ENCODE assay signal across 8 cellular contexts in the genomic region with DNA sequence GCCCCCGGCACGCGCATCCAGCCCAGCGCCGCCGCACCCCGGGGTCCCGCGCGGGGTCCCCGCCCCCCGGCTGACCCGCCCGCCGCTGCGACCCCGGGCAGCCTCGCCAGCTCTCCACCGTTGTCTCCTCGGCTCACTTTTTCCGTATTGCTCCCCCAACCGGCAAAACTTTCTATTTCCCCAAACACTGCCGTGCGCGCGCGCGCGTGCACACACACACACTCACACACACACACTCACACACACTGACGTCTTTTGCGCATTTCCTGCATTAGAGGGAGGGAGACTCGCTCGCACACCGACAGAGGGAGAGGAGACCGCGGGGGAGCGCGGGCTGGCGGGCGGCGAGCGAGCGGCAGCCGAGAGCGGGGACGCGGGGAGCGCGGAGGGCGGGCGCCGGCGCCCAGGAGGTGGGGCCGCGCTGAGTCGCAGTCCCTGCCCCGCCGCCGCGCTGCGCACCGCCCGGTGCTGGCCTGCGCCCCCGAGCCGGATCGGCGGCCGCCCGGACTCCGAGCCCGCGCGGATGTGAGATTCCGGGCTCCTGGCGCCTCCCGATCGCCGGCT. TPM values are rescaled to one million over a fixed set of nuclear protein-coding genes. Genes with fewer than 3 reads are reported as not detected.
DNase-seq lines count a peak whose midpoint lies in the region; ATAC-seq lines count a peak whose summit lies in the region.

No MANE protein-coding gene starts in this region.

- peak overlapping the region; percentile 84 for H2AFZ ChIP-seq in mesenchymal stem cell (ENCODE audit: low read depth, low read length)

- peak; percentile 77 for ATAC-seq in GM19395 (IDR thresholded peaks at IDR 0.05; ENCODE audit: unreplicated experiment)
- peak; percentile 34 for ATAC-seq in HG03558 (IDR thresholded peaks at IDR 0.05; ENCODE audit: extremely low read depth, unreplicated experiment)

- H2BK5ac ChIP-seq in mesenchymal stem cell (ENCODE audit: low read depth, low read length, poor library complexity, severe bottlenecking) = peak overlapping the region; percentile 85

- H3K14ac ChIP-seq in mesenchymal stem cell (ENCODE audit: low read length in 2 of 2) = peak overlapping the region in 1 of 2 experiments; percentile 88

- peak; percentile 89 to 97 (median 95) for DNase-seq in CD8-positive, alpha-beta memory T cell
- DNase-seq in NK-92 (lab: John Stamatoyannopoulos, UW; ENCODE audit: unreplicated experiment) (peak; percentile 45), mesenchymal stem cell (peak; percentile 98)
- peak; percentile 89 to 90 for DNase-seq in activated CD8-positive, alpha-beta memory T cell treated with anti-CD3 and anti-CD28 coated beads for 4 hours (ENCODE audit: low read depth in 2 of 2)
- peak; percentile 91 to 92 (median 92) for DNase-seq in effector memory CD4-positive, alpha-beta T cell
- peak; percentile 92 for DNase-seq in stimulated activated CD8-positive, alpha-beta memory T cell treated with anti-CD3 and anti-CD28 coated beads, Interleukin-12 subunit alpha, Interleukin-12 subunit beta, amount 100 ng/mL, for 1 hour (ENCODE audit: low read depth)

- H3K4me2 ChIP-seq in mesenchymal stem cell (ENCODE audit: low read length, poor library complexity, severe bottlenecking) = peak overlapping the region; percentile 100

- H3K9ac ChIP-seq in mesenchymal stem cell (ENCODE audit: low read length) = peak overlapping the region; percentile 95

- peak overlapping the region; percentile 93 for H2BK15ac ChIP-seq in mesenchymal stem cell (ENCODE audit: low read depth, poor library complexity, severe bottlenecking)

- H3K79me1 ChIP-seq in mesenchymal stem cell (replicated peaks; ENCODE audit: low read length, poor library complexity, severe bottlenecking) = peaks cover 31% of the 10 kb centered on the region

- CTCF ChIA-PET in CD8-positive, alpha-beta memory T cell (lab: Charles Lee) = interaction anchor here (1.1 to 2.3 kb wide), 6 partner anchors 8 to 128 kb away, joined by 3 to 17 read pairs (median 4); a partner anchor contains a TSS

- H3K27me3 ChIP-seq in CD8-positive, alpha-beta memory T cell (ENCODE audit: insufficient read depth, low read length, poor library complexity, severe bottlenecking) = no peaks in the 10 kb centered on the region
- no peaks in the 10 kb centered on the region for H3K27me3 ChIP-seq in effector memory CD4-positive, alpha-beta T cell (replicated peaks; ENCODE audit: control insufficient read depth, insufficient read depth, low read length, poor library complexity, severe bottlenecking)
- H3K27me3 ChIP-seq in mesenchymal stem cell (ENCODE audit: control insufficient read depth in 1 of 2, insufficient read depth in 1 of 2, low read length in 2 of 2) = no peaks in the 10 kb centered on the region

- H2AK5ac ChIP-seq in mesenchymal stem cell (ENCODE audit: low read length, severe bottlenecking) = no peak overlapping the region

- peak overlapping the region; percentile 72 to 97 (median 94) for H3K27ac Mint-ChIP-seq in CD8-positive, alpha-beta memory T cell

- H3K27ac ChIP-seq in CD8-positive, alpha-beta memory T cell (ENCODE audit: low read depth, low read length) = peak overlapping the region; percentile 63
- H3K27ac ChIP-seq in effector memory CD4-positive, alpha-beta T cell (ENCODE audit: insufficient read depth, low read length, poor library complexity, severe bottlenecking) = peak overlapping the region; percentile 77
- peak overlapping the region; percentile 46 for H3K27ac ChIP-seq in mesenchymal stem cell (ENCODE audit: low read length, poor library complexity, severe bottlenecking)

- peak overlapping the region; percentile 92 to 96 for H3K18ac ChIP-seq in mesenchymal stem cell (ENCODE audit: low read depth in 1 of 2, low read length in 2 of 2)

- H4K91ac ChIP-seq in mesenchymal stem cell (ENCODE audit: low read length) = peak overlapping the region; percentile 91

- no peaks in the 10 kb centered on the region for H3K36me3 ChIP-seq in CD8-positive, alpha-beta memory T cell (ENCODE audit: insufficient read depth, low read length)
- no peaks in the 10 kb centered on the region for H3K36me3 ChIP-seq in effector memory CD4-positive, alpha-beta T cell (ENCODE audit: control insufficient read depth, insufficient read depth, low read length)
- H3K36me3 ChIP-seq in mesenchymal stem cell (ENCODE audit: control insufficient read depth in 1 of 2, insufficient read depth in 2 of 2, low read depth in 1 of 2, low read length in 2 of 2) = no peaks in the 10 kb centered on the region

- H4K8ac ChIP-seq in mesenchymal stem cell (ENCODE audit: low read length) = peak overlapping the region; percentile 77

- no peaks in the 10 kb centered on the region for H3K9me3 ChIP-seq in CD8-positive, alpha-beta memory T cell (ENCODE audit: low read length)
- no peaks in the 10 kb centered on the region for H3K9me3 ChIP-seq in effector memory CD4-positive, alpha-beta T cell (ENCODE audit: control insufficient read depth, low read length)
- no peaks in the 10 kb centered on the region for H3K9me3 ChIP-seq in mesenchymal stem cell (ENCODE audit: control insufficient read depth, low read length)

- peak overlapping the region; percentile 24 to 64 for H3K4ac ChIP-seq in mesenchymal stem cell (ENCODE audit: low read depth in 1 of 2, low read length in 2 of 2)

- peak overlapping the region; percentile 95 for H2BK120ac ChIP-seq in mesenchymal stem cell (ENCODE audit: low read depth, low read length)

- H3K4me3 ChIP-seq in CD8-positive, alpha-beta memory T cell (ENCODE audit: low read length) = peak overlapping the region; percentile 78
- peak overlapping the region; percentile 92 for H3K4me3 ChIP-seq in effector memory CD4-positive, alpha-beta T cell (ENCODE audit: insufficient read depth, low read depth, low read length, poor library complexity, severe bottlenecking)
- H3K4me3 ChIP-seq in mesenchymal stem cell (ENCODE audit: insufficient read depth in 1 of 2, low read depth in 1 of 2, low read length in 2 of 2) = peak overlapping the region; percentile 83 to 92

- POLR2A ChIA-PET in CD8-positive, alpha-beta memory T cell (lab: Charles Lee) = interaction anchor here (0.6 to 1.5 kb wide), 6 partner anchors 12 to 1290 kb away, joined by 3 to 6 read pairs (median 4); a partner anchor contains a TSS

- peaks cover 0 to 2% (median 0%) of the 10 kb centered on the region in 5 donors for H3K9me3 Mint-ChIP-seq in CD8-positive, alpha-beta memory T cell

- H2BK12ac ChIP-seq in mesenchymal stem cell (ENCODE audit: low read length in 2 of 2) = peak overlapping the region in 1 of 2 experiments; percentile 49

- H3K4me3 Mint-ChIP-seq in CD8-positive, alpha-beta memory T cell = peak overlapping the region; percentile 92 to 96 (median 95)

- peaks cover 33 to 43% (median 38%) of the 10 kb centered on the region in 3 donors for H3K4me1 Mint-ChIP-seq in CD8-positive, alpha-beta memory T cell

- under 1% methylated on average over 45 of the region's 79 CpGs for WGBS in mesenchymal stem cell

- peaks cover 0 to 7% of the 10 kb centered on the region in 2 donors for H3K27me3 Mint-ChIP-seq in CD8-positive, alpha-beta memory T cell

- H3K4me1 ChIP-seq in CD8-positive, alpha-beta memory T cell (ENCODE audit: insufficient read depth, low read length) = no peaks in the 10 kb centered on the region
- H3K4me1 ChIP-seq in effector memory CD4-positive, alpha-beta T cell (ENCODE audit: control insufficient read depth, insufficient read depth, low read length, poor library complexity, severe bottlenecking) = peaks cover 8% of the 10 kb centered on the region
- H3K4me1 ChIP-seq in mesenchymal stem cell (ENCODE audit: control insufficient read depth, insufficient read depth, low read depth, low read length) = peaks cover 13% of the 10 kb centered on the region

- H3K36me3 Mint-ChIP-seq in CD8-positive, alpha-beta memory T cell = peaks cover 0 to 14% (median 0%) of the 10 kb centered on the region in 3 donors

- no peak overlapping the region for H3K23ac ChIP-seq in mesenchymal stem cell (ENCODE audit: low read length in 2 of 2)

RNA-seq across cellular contexts. Expression of a gene that starts 0.5 kb away (rescaled TPM):
- 1 to 10 TPM; 7.9 to 9.6 TPM for total RNA-seq in CD8-positive, alpha-beta memory T cell
- 3.1 TPM for polyA plus RNA-seq in CD8-positive, alpha-beta memory T cell
- 10.6 TPM for polyA plus RNA-seq in mesenchymal stem cell (2013, experiment 1 of 2)
- polyA plus RNA-seq in mesenchymal stem cell (2013, experiment 2 of 2) = 11.5 TPM

RNA-seq across cellular contexts. Expression of a gene that starts 39.9 kb away (rescaled TPM):
- total RNA-seq in CD8-positive, alpha-beta memory T cell = 10 to 100 TPM; 18.1 to 18.9 TPM
- 12.7 TPM for polyA plus RNA-seq in CD8-positive, alpha-beta memory T cell
- 7.5 TPM for polyA plus RNA-seq in mesenchymal stem cell (2013, experiment 1 of 2)
- polyA plus RNA-seq in mesenchymal stem cell (2013, experiment 2 of 2) = 7.7 TPM

Comparison
In these comparisons a context has a peak if more than half of its experiments do, and no peak if none do; other contexts are left out.
1. Peak in every context shown above with its lines: DNase-seq, ATAC-seq, H3K4me3 ChIP-seq and H3K27ac ChIP-seq.
2. DNase-seq: peak in every context shown above with its lines; median percentile 98 in mesenchymal stem cell; 95 in CD8-positive, alpha-beta memory T cell; 92 in effector memory CD4-positive, alpha-beta T cell; 92 in stimulated activated CD8-positive, alpha-beta memory T cell treated with anti-CD3 and anti-CD28 coated beads, Interleukin-12 subunit alpha, Interleukin-12 subunit beta, amount 100 ng/mL, for 1 hour; 90 in activated CD8-positive, alpha-beta memory T cell treated with anti-CD3 and anti-CD28 coated beads for 4 hours; 45 in NK-92.